In the genomic region with DNA sequence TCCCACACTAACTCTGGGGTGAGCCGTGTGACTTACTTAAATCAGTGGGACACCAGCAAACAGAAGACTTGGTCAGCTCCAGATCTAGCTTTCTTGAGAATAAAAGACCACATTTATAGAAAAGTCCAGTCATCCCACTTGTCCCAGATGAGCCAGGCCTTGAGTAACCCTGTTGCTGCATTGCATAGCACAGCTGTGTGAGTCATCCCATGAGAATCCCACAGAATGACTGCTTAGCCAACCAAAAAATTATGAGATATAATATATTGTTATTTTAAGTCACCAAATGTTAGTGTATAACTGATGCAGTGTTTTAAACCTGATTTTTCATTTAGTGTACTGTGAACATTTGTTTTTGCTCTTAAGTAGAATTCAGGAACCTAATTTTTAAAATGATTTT, we compare ENCODE assay signal across 13 cellular contexts.
DNase-seq lines count a peak whose midpoint lies in the region; ATAC-seq and TF ChIP-seq lines count a peak whose summit lies in the region.
"Had no signal": no experiment of that assay in that cellular context is flagged by ENCODE, and none has a peak within 500 bp of the region (broad histone marks: within the 10 kb centered on the region; RNA-seq: fewer than 3 reads in every experiment).

No MANE protein-coding gene starts in this region.

- H3K27me3 ChIP-seq in fibroblast of lung (ENCODE audit: control insufficient read depth, insufficient read depth, low read length) (no peaks in the 10 kb centered on the region), osteoblast (ENCODE audit: insufficient read depth, low read length) (no peaks in the 10 kb centered on the region), sigmoid colon (no peaks in the 10 kb centered on the region)

- no peak overlapping the region for H3K27ac Mint-ChIP-seq in activated T-cell treated with anti-CD3 and anti-CD28 coated beads, Interleukin-2, amount 50 U/mL, for 72 hours
- H3K27ac Mint-ChIP-seq: activated naive CD4-positive, alpha-beta T cell treated with anti-CD3 and anti-CD28 coated beads for 36 hours had no signal

- H3K79me2 ChIP-seq in fibroblast of lung (ENCODE audit: control insufficient read depth, insufficient read depth, low read length): no peaks in the 10 kb centered on the region
- no peaks in the 10 kb centered on the region for H3K79me2 ChIP-seq in osteoblast (ENCODE audit: insufficient read depth, low read length)

- H3K9me3 ChIP-seq in fibroblast of lung (ENCODE audit: control insufficient read depth, insufficient read depth, low read depth, low read length) (no peaks in the 10 kb centered on the region), osteoblast (ENCODE audit: low read depth, low read length) (no peaks in the 10 kb centered on the region), sigmoid colon (no peaks in the 10 kb centered on the region)

- H3K9ac ChIP-seq in fibroblast of lung (ENCODE audit: insufficient read depth, low read length): no peak overlapping the region

- peak overlapping the region; percentile 26 for H2AFZ ChIP-seq in fibroblast of lung (ENCODE audit: low read length)
- peak overlapping the region; percentile 53 for H2AFZ ChIP-seq in osteoblast (ENCODE audit: low read length)

- H3K4me1 Mint-ChIP-seq in activated T-cell treated with anti-CD3 and anti-CD28 coated beads, Interleukin-2, amount 50 U/mL, for 72 hours (ENCODE audit: low read depth): no peaks in the 10 kb centered on the region

- H3K4me1 ChIP-seq in fibroblast of lung (ENCODE audit: control insufficient read depth, extremely low read depth, insufficient read depth, low read length) (peaks cover 6% of the 10 kb centered on the region), osteoblast (ENCODE audit: insufficient read depth, low read length) (peaks cover 35% of the 10 kb centered on the region), sigmoid colon (no peaks in the 10 kb centered on the region)

- H3K27ac ChIP-seq in fibroblast of lung (ENCODE audit: insufficient read depth, low read length) (peak overlapping the region; percentile 65), osteoblast (ENCODE audit: low read depth, low read length) (peak overlapping the region; percentile 91), sigmoid colon (no peak overlapping the region)
- H3K27ac ChIP-seq: VCaP had no signal

- H3K9me3 Mint-ChIP-seq in activated T-cell treated with anti-CD3 and anti-CD28 coated beads, Interleukin-2, amount 50 U/mL, for 72 hours: peaks cover 10 to 14% of the 10 kb centered on the region in 2 donors

- DNase-seq in GM04503 (ENCODE audit: low read depth): peak; percentile 87
- peak; percentile 75 for DNase-seq in RPMI7951 (ENCODE audit: low read depth)
- peak; percentile 95 to 97 for DNase-seq in fibroblast of lung (ENCODE audit: low read depth in 2 of 2)
- no peak for DNase-seq in osteoblast (ENCODE audit: insufficient read length, low spot score, missing footprints)
- no peak for DNase-seq in sigmoid colon
- DNase-seq in NOMO-1 treated with dmso at 0.1 percent for 144 hours (lab: John Stamatoyannopoulos, UW; ENCODE audit: unreplicated experiment): no peak
- no peak for DNase-seq in activated T-cell treated with anti-CD3 and anti-CD28 coated beads, Interleukin-2, amount 50 U/mL, for 72 hours
- DNase-seq: activated naive CD4-positive, alpha-beta T cell treated with anti-CD3 and anti-CD28 coated beads for 36 hours; DMS79 treated with DMSO at 0.1 percent for 48 hours; NCI-H82; stimulated activated naive CD8-positive, alpha-beta T cell treated with anti-CD3 and anti-CD28 coated beads, Interleukin-15, Interleukin-2, amounts not matched to agents 100 U/mL and 50 U/mL, for 24 hours had no signal

- no peak overlapping the region for H3K4me3 Mint-ChIP-seq in activated T-cell treated with anti-CD3 and anti-CD28 coated beads, Interleukin-2, amount 50 U/mL, for 72 hours
- H3K4me3 Mint-ChIP-seq: activated naive CD4-positive, alpha-beta T cell treated with anti-CD3 and anti-CD28 coated beads for 36 hours had no signal

- peak overlapping the region; percentile 52 for H3K4me2 ChIP-seq in fibroblast of lung (ENCODE audit: extremely low read depth, insufficient read depth, low read length)
- peak overlapping the region; percentile 58 for H3K4me2 ChIP-seq in osteoblast (ENCODE audit: insufficient read depth, low read length)

- no peak for TF ChIP-seq EP300 in sigmoid colon (IDR thresholded peaks at IDR 0.05)

- intact Hi-C loops in sigmoid colon (cut with DNase I): no loop called here

- no peaks in the 10 kb centered on the region for H3K36me3 ChIP-seq in fibroblast of lung (ENCODE audit: control insufficient read depth, insufficient read depth, low read length)
- no peaks in the 10 kb centered on the region for H3K36me3 ChIP-seq in osteoblast (ENCODE audit: insufficient read depth, low read length)
- no peaks in the 10 kb centered on the region for H3K36me3 ChIP-seq in sigmoid colon

- H4K20me1 ChIP-seq in fibroblast of lung (ENCODE audit: control insufficient read depth, extremely low read depth, insufficient read depth, low read length) (no peaks in the 10 kb centered on the region), osteoblast (ENCODE audit: insufficient read depth, low read length) (no peaks in the 10 kb centered on the region)

- no peaks in the 10 kb centered on the region for H3K36me3 Mint-ChIP-seq in activated T-cell treated with anti-CD3 and anti-CD28 coated beads, Interleukin-2, amount 50 U/mL, for 72 hours (ENCODE audit: insufficient read depth in 2 of 2)

- H3K4me3 ChIP-seq in fibroblast of lung (replicated peaks in 1 of 4; ENCODE audit: control extremely low read depth in 1 of 4, insufficient read depth in 1 of 4, low read depth in 3 of 4, low read length in 4 of 4): no peak overlapping the region
- no peak overlapping the region for H3K4me3 ChIP-seq in osteoblast (ENCODE audit: insufficient read depth, low read length)
- no peak overlapping the region for H3K4me3 ChIP-seq in sigmoid colon

- no peak for TF ChIP-seq CTCF in fibroblast of lung (conservative IDR thresholded peaks at IDR 0.05 in 1 of 2, IDR thresholded peaks at IDR 0.05 in 1 of 2; ENCODE audit: low read depth in 1 of 2, low read length in 2 of 2)
- no peak for TF ChIP-seq CTCF in osteoblast (IDR thresholded peaks at IDR 0.05; ENCODE audit: extremely low read depth, low read depth, low read length)
- TF ChIP-seq CTCF in sigmoid colon (IDR thresholded peaks at IDR 0.05): no peak

- TF ChIP-seq POLR2A in sigmoid colon (IDR thresholded peaks at IDR 0.05): no peak

- 81 to 83% methylated on average over 1 of the region's 1 CpG for WGBS in sigmoid colon, 2 donors

- no peaks in the 10 kb centered on the region for H3K27me3 Mint-ChIP-seq in activated T-cell treated with anti-CD3 and anti-CD28 coated beads, Interleukin-2, amount 50 U/mL, for 72 hours (ENCODE audit: low read depth)

- ATAC-seq in GM21390 (IDR thresholded peaks at IDR 0.05; ENCODE audit: unreplicated experiment): no peak
- no peak for ATAC-seq in activated T-cell treated with anti-CD3 and anti-CD28 coated beads, Interleukin-2, amount 50 U/mL, for 72 hours (replicated peaks in 1 of 2)
- ATAC-seq: stimulated activated naive CD8-positive, alpha-beta T cell treated with anti-CD3 and anti-CD28 coated beads, Interleukin-15, Interleukin-2, amounts not matched to agents 100 U/mL and 50 U/mL, for 24 hours had no signal

Comparison
In these comparisons a context has a peak if more than half of its experiments do, and no peak if none do; other contexts are left out.
1. DNase-seq: peak in GM04503 (single experiment), RPMI7951 (single experiment) and fibroblast of lung (2 of 2); none in osteoblast (single experiment), sigmoid colon (single experiment), NOMO-1 treated with dmso at 0.1 percent for 144 hours (single experiment) and activated T-cell treated with anti-CD3 and anti-CD28 coated beads, Interleukin-2, amount 50 U/mL, for 72 hours (0 of 2).
2. H3K27ac ChIP-seq: peak in fibroblast of lung (single experiment) and osteoblast (single experiment); none in sigmoid colon (0 of 4).